In genomic region chr2:42368817-42369550, GRCh38 we compare ENCODE assay signal across 14 cellular contexts. TPM values are rescaled to one million over a fixed set of nuclear protein-coding genes. Genes with fewer than 3 reads are reported as not detected.
A peak's percentile ranks its signal among the peaks of the same experiment; 100 is the strongest.
DNase-seq lines count a peak whose midpoint lies in the region; ATAC-seq and TF ChIP-seq lines count a peak whose summit lies in the region.
"Had no signal": no experiment of that assay in that cellular context is flagged by ENCODE, and none has a peak within 500 bp of the region (broad histone marks: within the 10 kb centered on the region; RNA-seq: fewer than 3 reads in every experiment).

No MANE protein-coding gene starts in this region.

- no peaks in the 10 kb centered on the region for H3K27me3 ChIP-seq in colonic mucosa

- no peak for ATAC-seq in stimulated activated naive CD8-positive, alpha-beta T cell treated with anti-CD3 and anti-CD28 coated beads, Interleukin-15, Interleukin-2, amounts not matched to agents 100 U/mL and 50 U/mL, for 24 hours
- no peak for ATAC-seq in HG02870 (IDR thresholded peaks at IDR 0.05; ENCODE audit: unreplicated experiment)
- ATAC-seq: stimulated activated naive B cell treated with anti-CD40 and anti-IgM and Interleukin-4, amounts not matched to agents 10 μg/mL and 1 μg/mL and 100 μg/mL, for 72 hours had no signal

- no peak for TF ChIP-seq CTCF in colonic mucosa (IDR thresholded peaks at IDR 0.05)

- H3K4me1 ChIP-seq in colonic mucosa, result peaks cover 3% of the 10 kb centered on the region
- H3K4me1 ChIP-seq: parathyroid adenoma had no signal

- peak overlapping the region; percentile 66 for H3K27ac ChIP-seq in colonic mucosa
- H3K27ac ChIP-seq: parathyroid adenoma had no signal

- H3K4me3 ChIP-seq in colonic mucosa, result no peak overlapping the region
- H3K4me3 ChIP-seq: HAP-1 had no signal

- no peaks in the 10 kb centered on the region for H3K36me3 ChIP-seq in colonic mucosa
- H3K36me3 ChIP-seq: HAP-1 had no signal

- DNase-seq in COR-L47 (lab: John Stamatoyannopoulos, UW) (peak; percentile 92), NCI-H2029 (lab: John Stamatoyannopoulos, UW) (peak; percentile 72), colonic mucosa (peak; percentile 86), lung microvascular endothelial cell (ENCODE audit: low read depth in 2 of 2) (peak; percentile 43 to 78)
- no peak for DNase-seq in activated naive CD4-positive, alpha-beta T cell treated with Interleukin-2 at 50 U/mL for 16 hours
- DNase-seq in stimulated activated naive CD8-positive, alpha-beta T cell treated with anti-CD3 and anti-CD28 coated beads, Interleukin-15, Interleukin-2, amounts not matched to agents 100 U/mL and 50 U/mL, for 24 hours, result no peak
- DNase-seq in stimulated activated CD4-positive, alpha-beta T cell treated with anti-CD3 and anti-CD28 coated beads, Interleukin-4, amount 100 ng/mL, for 1 hour, result no peak
- DNase-seq: activated CD4-positive, alpha-beta memory T cell treated with anti-CD3 and anti-CD28 coated beads, Interleukin-2, amount 10 ng/mL, durations not matched to agents 7 days and 5 days; activated gamma-delta T cell; NCI-H187; stimulated activated naive B cell treated with anti-CD40 and anti-IgM and Interleukin-4, amounts not matched to agents 10 μg/mL and 1 μg/mL and 100 μg/mL, for 72 hours had no signal

- peak overlapping the region in 1 of 2 donors; percentile 52 for H3K9ac ChIP-seq in colonic mucosa (ENCODE audit: low read depth in 2 of 2, low read length in 2 of 2)
- H3K9ac ChIP-seq: parathyroid adenoma had no signal

- H3K9me3 ChIP-seq in colonic mucosa, result no peaks in the 10 kb centered on the region
- H3K9me3 ChIP-seq: HAP-1 had no signal

- intact Hi-C loops in colonic mucosa (cut with DNase I), result loop anchor here (10.0 kb wide), 1 partner anchor 274 kb away; no protein-coding TSS in a partner anchor

RNA-seq across cellular contexts. Expression of gene COX7A2L, which starts 8.0 kb away (rescaled TPM):
- total RNA-seq in colonic mucosa, result 100 to 1,000 TPM; 128 to 131 TPM
- 128 and 133 TPM in 2 replicates for total RNA-seq in lung microvascular endothelial cell

Comparison
In these comparisons a context has a peak if more than half of its experiments do, and no peak if none do; other contexts are left out.
1. DNase-seq: peak in COR-L47 (single experiment), NCI-H2029 (single experiment), colonic mucosa (single experiment) and lung microvascular endothelial cell (2 of 2); none in activated naive CD4-positive, alpha-beta T cell treated with Interleukin-2 at 50 U/mL for 16 hours (single experiment), stimulated activated naive CD8-positive, alpha-beta T cell treated with anti-CD3 and anti-CD28 coated beads, Interleukin-15, Interleukin-2, amounts not matched to agents 100 U/mL and 50 U/mL, for 24 hours (single experiment) and stimulated activated CD4-positive, alpha-beta T cell treated with anti-CD3 and anti-CD28 coated beads, Interleukin-4, amount 100 ng/mL, for 1 hour (single experiment).